Comparison of ENCODE assay signal across 8 cellular contexts in genomic region chr3:46566040-46566631, GRCh38. TPM values are rescaled to one million over a fixed set of nuclear protein-coding genes. Genes with fewer than 3 reads are reported as not detected.
A peak's percentile ranks its signal among the peaks of the same experiment; 100 is the strongest.
DNase-seq lines count a peak whose midpoint lies in the region; TF ChIP-seq lines count a peak whose summit lies in the region.

A gene with protein sequence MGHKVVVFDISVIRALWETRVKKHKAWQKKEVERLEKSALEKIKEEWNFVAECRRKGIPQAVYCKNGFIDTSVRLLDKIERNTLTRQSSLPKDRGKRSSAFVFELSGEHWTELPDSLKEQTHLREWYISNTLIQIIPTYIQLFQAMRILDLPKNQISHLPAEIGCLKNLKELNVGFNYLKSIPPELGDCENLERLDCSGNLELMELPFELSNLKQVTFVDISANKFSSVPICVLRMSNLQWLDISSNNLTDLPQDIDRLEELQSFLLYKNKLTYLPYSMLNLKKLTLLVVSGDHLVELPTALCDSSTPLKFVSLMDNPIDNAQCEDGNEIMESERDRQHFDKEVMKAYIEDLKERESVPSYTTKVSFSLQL (minus strand): TSS chr3:46566302. CDS start chr3:46551591, 14,711 bp downstream.

- H3K36me3 ChIP-seq in mucosa of stomach (ENCODE audit: control insufficient read depth, insufficient read depth, low read length), result no peaks in the 10 kb centered on the region

- CTCF ChIA-PET in activated CD4-positive, alpha-beta memory T cell treated with anti-CD3 and anti-CD28 coated beads, Interleukin-2, amount 10 ng/mL, durations not matched to agents 7 days and 5 days (lab: Charles Lee), result interaction anchor here (1.2 to 2.5 kb wide), 2 partner anchors 8 kb away, joined by 3 to 5 read pairs; no protein-coding TSS in a partner anchor

- peaks cover 52% of the 10 kb centered on the region for H3K27me3 Mint-ChIP-seq in activated CD4-positive, alpha-beta memory T cell treated with anti-CD3 and anti-CD28 coated beads, Interleukin-2, amount 10 ng/mL, durations not matched to agents 7 days and 5 days
- peaks cover 63% of the 10 kb centered on the region for H3K27me3 Mint-ChIP-seq in type B pancreatic cell

- H3K27ac Mint-ChIP-seq in activated CD4-positive, alpha-beta memory T cell treated with anti-CD3 and anti-CD28 coated beads, Interleukin-2, amount 10 ng/mL, durations not matched to agents 7 days and 5 days, result no peak within 1 kb of the TSS
- peak within 1 kb of the TSS; percentile 58 for H3K27ac Mint-ChIP-seq in type B pancreatic cell

- H3K4me1 Mint-ChIP-seq in activated CD4-positive, alpha-beta memory T cell treated with anti-CD3 and anti-CD28 coated beads, Interleukin-2, amount 10 ng/mL, durations not matched to agents 7 days and 5 days, result peaks cover 15% of the 10 kb centered on the region
- peaks cover 12% of the 10 kb centered on the region for H3K4me1 Mint-ChIP-seq in type B pancreatic cell (ENCODE audit: unreplicated experiment)

- no peaks in the 10 kb centered on the region for H3K9me3 ChIP-seq in mucosa of stomach (ENCODE audit: control insufficient read depth, low read length)

- TF ChIP-seq POLR2A in erythroblast (IDR thresholded peaks at IDR 0.05; ENCODE audit: low read length), result peak; percentile 51

- DNase-seq in NCI-H748 (lab: John Stamatoyannopoulos, UW; ENCODE audit: unreplicated experiment), result peak; percentile 42
- no peak for DNase-seq in NCI-H748 treated with DMSO at 0.1 percent for 48 hours (lab: John Stamatoyannopoulos, UW)
- DNase-seq in activated CD4-positive, alpha-beta memory T cell treated with anti-CD3 and anti-CD28 coated beads, Interleukin-2, amount 10 ng/mL, durations not matched to agents 7 days and 5 days, result peak; percentile 62
- peak; percentile 59 to 62 for DNase-seq in erythroblast (lab: John Stamatoyannopoulos, UW)
- no peak for DNase-seq in type B pancreatic cell (ENCODE audit: extremely low spot score, unreplicated experiment)
- no peak for DNase-seq in NOMO-1 (lab: John Stamatoyannopoulos, UW; ENCODE audit: unreplicated experiment in 2 of 2)
- no peak for DNase-seq in midbrain (lab: John Stamatoyannopoulos, UW)

- H3K4me3 ChIP-seq in mucosa of stomach (ENCODE audit: low read length), result peak within 1 kb of the TSS; percentile 45

- peak within 1 kb of the TSS; percentile 57 for H3K9ac ChIP-seq in mucosa of stomach (ENCODE audit: low read length)

- H3K4me1 ChIP-seq in mucosa of stomach (ENCODE audit: control insufficient read depth, insufficient read depth, low read length), result peaks cover 13% of the 10 kb centered on the region

- H3K9me3 Mint-ChIP-seq in activated CD4-positive, alpha-beta memory T cell treated with anti-CD3 and anti-CD28 coated beads, Interleukin-2, amount 10 ng/mL, durations not matched to agents 7 days and 5 days, result peaks cover 6% of the 10 kb centered on the region
- peaks cover 4% of the 10 kb centered on the region for H3K9me3 Mint-ChIP-seq in type B pancreatic cell

- H3K27me3 ChIP-seq in mucosa of stomach (ENCODE audit: control insufficient read depth, insufficient read depth, low read length), result peaks cover 24% of the 10 kb centered on the region

- TF ChIP-seq CTCF in type B pancreatic cell (conservative IDR thresholded peaks at IDR 0.05), result no peak

- POLR2A ChIA-PET in activated CD4-positive, alpha-beta memory T cell treated with anti-CD3 and anti-CD28 coated beads, Interleukin-2, amount 10 ng/mL, durations not matched to agents 7 days and 5 days (lab: Charles Lee), result no interaction called here

- no peaks in the 10 kb centered on the region for H3K36me3 Mint-ChIP-seq in activated CD4-positive, alpha-beta memory T cell treated with anti-CD3 and anti-CD28 coated beads, Interleukin-2, amount 10 ng/mL, durations not matched to agents 7 days and 5 days (ENCODE audit: low read depth)
- H3K36me3 Mint-ChIP-seq in type B pancreatic cell, result no peaks in the 10 kb centered on the region

- peak within 1 kb of the TSS; percentile 65 for H3K4me3 Mint-ChIP-seq in activated CD4-positive, alpha-beta memory T cell treated with anti-CD3 and anti-CD28 coated beads, Interleukin-2, amount 10 ng/mL, durations not matched to agents 7 days and 5 days
- peak within 1 kb of the TSS; percentile 83 for H3K4me3 Mint-ChIP-seq in type B pancreatic cell

RNA-seq across cellular contexts. Expression of the gene that starts here (rescaled TPM):
- under 1 TPM; 0.35 to 0.43 TPM for total RNA-seq in activated CD4-positive, alpha-beta memory T cell treated with anti-CD3 and anti-CD28 coated beads, Interleukin-2, amount 10 ng/mL, durations not matched to agents 7 days and 5 days
- total RNA-seq in type B pancreatic cell (ENCODE audit: low replicate concordance), result 0.31 TPM in 2 replicates

Comparison
In these comparisons a context has a peak if more than half of its experiments do, and no peak if none do; other contexts are left out.
1. DNase-seq: peak in NCI-H748 (single experiment) and erythroblast (2 of 2); none in NCI-H748 treated with DMSO at 0.1 percent for 48 hours (single experiment), type B pancreatic cell (single experiment), NOMO-1 (0 of 2) and midbrain (single experiment).
2. Peak in DNase-seq in activated CD4-positive, alpha-beta memory T cell treated with anti-CD3 and anti-CD28 coated beads, Interleukin-2, amount 10 ng/mL, durations not matched to agents 7 days and 5 days; RNA of the gene not detected or under 1 TPM.